ENCODE assay signal across 7 cellular contexts in genomic region chr18:74596959-74597661, GRCh38. TPM values are rescaled to one million over a fixed set of nuclear protein-coding genes. Genes with fewer than 3 reads are reported as not detected.
DNase-seq lines count a peak whose midpoint lies in the region; ATAC-seq and TF ChIP-seq lines count a peak whose summit lies in the region.

No MANE protein-coding gene starts in this region.

- H3K4me3 ChIP-seq in WI38 (ENCODE audit: low read depth, low read length) (peak overlapping the region; percentile 89), mammary epithelial cell (replicated peaks in 1 of 3; ENCODE audit: insufficient read depth in 1 of 3, low read depth in 2 of 3, low read length in 3 of 3) (peak overlapping the region; percentile 92 to 98 (median 92)), kidney epithelial cell (ENCODE audit: low read depth, low read length) (peak overlapping the region; percentile 91)

- H3K9ac ChIP-seq in mammary epithelial cell (ENCODE audit: insufficient read depth, low read length), result peak overlapping the region; percentile 94

- DNase-seq in GM13976 (ENCODE audit: low spot score), result peak; percentile 74
- DNase-seq in NCI-H1105 treated with DMSO at 0.1 percent for 48 hours (lab: John Stamatoyannopoulos, UW), result peak; percentile 90
- DNase-seq in mammary epithelial cell, result no peak
- no peak for DNase-seq in kidney epithelial cell (ENCODE audit: low read depth)
- DNase-seq in stimulated activated CD4-positive, alpha-beta T cell treated with anti-CD3 and anti-CD28 coated beads, Interleukin-1b, Interleukin-23, amount 100 ng/mL, for 24 hours (ENCODE audit: low read depth in 4 of 4, low spot score in 1 of 4), result peak; percentile 41 to 57 (median 48)

- ATAC-seq in HG02588 (IDR thresholded peaks at IDR 0.05; ENCODE audit: unreplicated experiment), result peak; percentile 33

- peak overlapping the region; percentile 97 for H3K4me2 ChIP-seq in mammary epithelial cell (ENCODE audit: insufficient read depth, low read depth, low read length)

- intact Hi-C loops in mammary epithelial cell (cut with micrococcal nuclease), result loop anchor here (2.0 to 5.0 kb wide), 2 partner anchors 96 to 810 kb away; no protein-coding TSS in a partner anchor

- in situ Hi-C loops in GM13976 (cut with MboI; ENCODE audit: low sequenced_read_pairs, unreplicated experiment) (no loop called here), mammary epithelial cell (cut with MboI; ENCODE audit: low sequenced_read_pairs in 2 of 2) (no loop called here)

- H3K27me3 ChIP-seq in mammary epithelial cell (ENCODE audit: insufficient read depth, low read length) (no peaks in the 10 kb centered on the region), kidney epithelial cell (ENCODE audit: control insufficient read depth, insufficient read depth, low read length) (no peaks in the 10 kb centered on the region)

- CTCF ChIA-PET in mammary epithelial cell (lab: Charles Lee; ENCODE audit: low non-redundant PET), result no interaction called here

- BruUV-seq in mammary epithelial cell (replicated peaks; lab: Mats Ljungman, UMichigan), result TSS peak; percentile 53

- peak overlapping the region; percentile 97 for H2AFZ ChIP-seq in mammary epithelial cell (ENCODE audit: low read depth, low read length)

- no peaks in the 10 kb centered on the region for H4K20me1 ChIP-seq in mammary epithelial cell (ENCODE audit: insufficient read depth, low read length)

- H3K27ac ChIP-seq in mammary epithelial cell (ENCODE audit: insufficient read depth, low read depth, low read length), result peak overlapping the region; percentile 94

- 1% methylated on average over 26 of the region's 46 CpGs for WGBS in mammary epithelial cell (ENCODE audit: low coverage, missing lambda C conversion rate)

- peaks cover 72% of the 10 kb centered on the region for H3K79me2 ChIP-seq in mammary epithelial cell (ENCODE audit: insufficient read depth, low read length)

- H3K4me1 ChIP-seq in mammary epithelial cell (ENCODE audit: insufficient read depth, low read length), result peaks cover 14% of the 10 kb centered on the region

- TF ChIP-seq CTCF in GM13976 (IDR thresholded peaks at IDR 0.05; ENCODE audit: borderline replicate concordance, control extremely low read depth, extremely low read depth, insufficient read depth, missing control alignments) (no peak), WI38 (IDR thresholded peaks at IDR 0.05; ENCODE audit: low read depth, low read length) (no peak), mammary epithelial cell (conservative IDR thresholded peaks at IDR 0.05 in 1 of 2, IDR thresholded peaks at IDR 0.05 in 1 of 2; ENCODE audit: extremely low read depth in 1 of 2, insufficient read depth in 1 of 2, low read depth in 1 of 2, low read length in 2 of 2) (no peak), kidney epithelial cell (IDR thresholded peaks at IDR 0.05; ENCODE audit: insufficient read depth, low read length, poor library complexity, severe bottlenecking) (no peak)

- H3K9me3 ChIP-seq in mammary epithelial cell (replicated peaks; ENCODE audit: insufficient read depth, low read length), result no peaks in the 10 kb centered on the region

- dilution Hi-C loops in mammary epithelial cell (cut with HindIII; ENCODE audit: low sequenced_read_pairs), result no loop called here

- no peaks in the 10 kb centered on the region for H3K36me3 ChIP-seq in mammary epithelial cell (ENCODE audit: insufficient read depth, low read length)
- H3K36me3 ChIP-seq in kidney epithelial cell (ENCODE audit: control insufficient read depth, insufficient read depth, low read length), result no peaks in the 10 kb centered on the region

RNA-seq across cellular contexts. Expression of gene ZNF407, which starts 0.6 kb away (rescaled TPM):
- 10 to 100 TPM; 10.8 to 12.8 TPM for total RNA-seq in mammary epithelial cell
- 2.5 TPM for polyA plus RNA-seq in mammary epithelial cell
- 11.9 TPM for polyA minus RNA-seq in mammary epithelial cell
- total RNA-seq in kidney epithelial cell, result 8.2 and 9.2 TPM in 2 replicates

Comparison
In these comparisons a context has a peak if more than half of its experiments do, and no peak if none do; other contexts are left out.
1. DNase-seq: peak in GM13976 (single experiment), NCI-H1105 treated with DMSO at 0.1 percent for 48 hours (single experiment) and stimulated activated CD4-positive, alpha-beta T cell treated with anti-CD3 and anti-CD28 coated beads, Interleukin-1b, Interleukin-23, amount 100 ng/mL, for 24 hours (4 of 4); none in mammary epithelial cell (single experiment) and kidney epithelial cell (single experiment).
2. Peak in every context shown above with its lines, with median percentiles within 50 percentile points of each other: H3K4me3 ChIP-seq.